In the genomic region with DNA sequence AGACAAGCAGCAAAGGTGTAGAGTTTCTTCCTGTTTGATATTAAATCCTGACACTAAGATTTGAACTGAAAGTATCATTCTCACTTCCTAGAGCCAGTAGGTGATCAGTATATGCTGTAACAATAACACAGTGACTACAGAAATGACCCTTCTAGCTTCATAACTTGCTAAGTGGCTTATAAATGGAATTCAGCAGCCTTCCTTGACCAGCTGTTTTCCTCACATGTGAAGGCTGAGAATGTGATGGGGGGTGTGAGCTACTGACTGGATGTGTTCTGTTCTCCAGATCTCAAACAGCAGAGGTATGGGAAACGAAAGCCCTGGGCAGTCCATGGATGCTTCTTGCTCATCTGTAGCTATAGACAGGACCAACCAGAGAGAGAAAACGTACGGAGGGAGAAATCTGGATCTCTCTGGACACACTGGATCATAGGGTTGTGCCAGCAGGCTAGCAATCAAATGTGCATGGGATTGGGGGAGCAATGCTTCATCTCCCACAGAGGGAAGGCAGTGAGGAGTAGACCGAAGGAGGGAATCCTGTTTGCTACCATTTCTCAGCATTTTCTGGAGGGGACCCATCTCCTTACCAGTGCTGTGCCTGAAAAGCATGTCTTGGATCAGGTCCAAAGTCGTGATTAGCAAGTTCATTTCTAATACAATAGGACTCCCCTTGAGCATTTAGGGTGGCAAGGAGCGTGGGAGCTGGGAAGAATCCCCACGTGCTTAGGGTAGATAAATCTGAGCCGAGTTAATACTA, we compare ENCODE assay signal across 11 cellular contexts. TPM values are rescaled to one million over a fixed set of nuclear protein-coding genes. Genes with fewer than 3 reads are reported as not detected.
DNase-seq lines count a peak whose midpoint lies in the region; ATAC-seq and TF ChIP-seq lines count a peak whose summit lies in the region.
"Had no signal": no experiment of that assay in that cellular context is flagged by ENCODE, and none has a peak within 500 bp of the region (broad histone marks: within the 10 kb centered on the region; RNA-seq: fewer than 3 reads in every experiment).

No MANE protein-coding gene starts in this region.

- H3K27me3 Mint-ChIP-seq in memory B cell (no peaks in the 10 kb centered on the region), Caco-2 (ENCODE audit: insufficient read depth, unreplicated experiment) (no peaks in the 10 kb centered on the region)

- H3K27ac Mint-ChIP-seq in memory B cell (peak overlapping the region; percentile 87), Caco-2 (ENCODE audit: unreplicated experiment) (no peak overlapping the region)

- POLR2A ChIA-PET in Caco-2 (lab: Charles Lee), result no interaction called here

- no peaks in the 10 kb centered on the region for H3K27me3 ChIP-seq in Caco-2 (replicated peaks; ENCODE audit: control insufficient read depth, insufficient read depth, low read length)
- H3K27me3 ChIP-seq: MG63 had no signal

- peaks cover 5% of the 10 kb centered on the region; the same call in 1 of the 2 replicates for H3K4me1 ChIP-seq in Caco-2

- H3K36me3 ChIP-seq in Caco-2 (ENCODE audit: control insufficient read depth, insufficient read depth, low read length), result no peaks in the 10 kb centered on the region

- no peak for DNase-seq in memory B cell (ENCODE audit: low spot score in 2 of 2)
- DNase-seq in Caco-2, result no peak
- DNase-seq in DMS79 treated with DMSO at 0.1 percent for 48 hours (lab: John Stamatoyannopoulos, UW), result no peak
- no peak for DNase-seq in lower leg skin (ENCODE audit: low spot score in 2 of 2)
- DNase-seq in NCI-H2227 treated with DMSO at 0.1 percent for 48 hours (lab: John Stamatoyannopoulos, UW), result no peak
- DNase-seq: foreskin melanocyte, MG63 had no signal

- no peaks in the 10 kb centered on the region for H3K9me3 Mint-ChIP-seq in memory B cell
- no peaks in the 10 kb centered on the region for H3K9me3 Mint-ChIP-seq in Caco-2 (ENCODE audit: unreplicated experiment)

- H3K4me3 Mint-ChIP-seq in memory B cell, result peak overlapping the region; percentile 35
- H3K4me3 Mint-ChIP-seq in Caco-2 (ENCODE audit: unreplicated experiment), result no peak overlapping the region

- TF ChIP-seq POLR2A in GM18526 (IDR thresholded peaks at IDR 0.05; ENCODE audit: extremely low read depth, insufficient read length) (peak; percentile 27), lower leg skin (IDR thresholded peaks at IDR 0.05) (no peak)

- TF ChIP-seq CTCF in Caco-2 (IDR thresholded peaks at IDR 0.05; ENCODE audit: insufficient read depth in 1 of 2, low read depth in 1 of 2, low read length in 1 of 2, severe bottlenecking in 1 of 2, unreplicated experiment in 1 of 2) (no peak), lower leg skin (IDR thresholded peaks at IDR 0.05) (no peak)

- intact Hi-C loops in Caco-2 (cut with micrococcal nuclease; ENCODE audit: unreplicated experiment) (no loop called here), lower leg skin (cut with DNase I; ENCODE audit: low total_unique reads) (no loop called here)

- no peak overlapping the region for H3K4me3 ChIP-seq in Caco-2 (ENCODE audit: low read depth, low read length)
- no peak overlapping the region for H3K4me3 ChIP-seq in lower leg skin (ENCODE audit: low read depth, poor library complexity, severe bottlenecking)
- H3K4me3 ChIP-seq: MG63, SK-N-MC had no signal

- ATAC-seq in GM21423 (IDR thresholded peaks at IDR 0.05; ENCODE audit: unreplicated experiment) (peak; percentile 55), HG03196 (IDR thresholded peaks at IDR 0.05; ENCODE audit: unreplicated experiment) (peak; percentile 70), memory B cell (ENCODE audit: low read depth) (peak; percentile 28)

- no TSS peak for BruUV-seq in Caco-2 (replicated peaks; lab: Mats Ljungman, UMichigan)

- H3K4me1 Mint-ChIP-seq in memory B cell (peaks cover 50% of the 10 kb centered on the region), Caco-2 (ENCODE audit: low read depth, unreplicated experiment) (peaks cover 6% of the 10 kb centered on the region)

- no peaks in the 10 kb centered on the region for H3K9me3 ChIP-seq in Caco-2
- H3K9me3 ChIP-seq: MG63 had no signal

- CTCF ChIA-PET in Caco-2 (lab: Charles Lee), result no interaction called here

- 82 to 84% methylated on average over 8 of the region's 8 CpGs for WGBS in lower leg skin, 2 donors

- H3K36me3 Mint-ChIP-seq in memory B cell (peaks cover 32% of the 10 kb centered on the region), Caco-2 (ENCODE audit: insufficient read depth, unreplicated experiment) (no peaks in the 10 kb centered on the region)

RNA-seq across cellular contexts. Expression of a gene that starts 39.4 kb away (rescaled TPM):
- total RNA-seq in Caco-2 (2022) (7.4 and 8.8 TPM in 2 replicates), lower leg skin (10 to 100 TPM; 52.0 to 61.2 (median 54.7) TPM)

RNA-seq across cellular contexts. Expression of a gene that starts 57.0 kb away (rescaled TPM):
- total RNA-seq in Caco-2 (2022) (172 and 175 TPM in 2 replicates), lower leg skin (100 to 1,000 TPM in 3 of 4 donors, 10 to 100 TPM in 1; 88.6 to 176 (median 132) TPM)
